ENCODE assay signal across 1 cellular context in the genomic region with DNA sequence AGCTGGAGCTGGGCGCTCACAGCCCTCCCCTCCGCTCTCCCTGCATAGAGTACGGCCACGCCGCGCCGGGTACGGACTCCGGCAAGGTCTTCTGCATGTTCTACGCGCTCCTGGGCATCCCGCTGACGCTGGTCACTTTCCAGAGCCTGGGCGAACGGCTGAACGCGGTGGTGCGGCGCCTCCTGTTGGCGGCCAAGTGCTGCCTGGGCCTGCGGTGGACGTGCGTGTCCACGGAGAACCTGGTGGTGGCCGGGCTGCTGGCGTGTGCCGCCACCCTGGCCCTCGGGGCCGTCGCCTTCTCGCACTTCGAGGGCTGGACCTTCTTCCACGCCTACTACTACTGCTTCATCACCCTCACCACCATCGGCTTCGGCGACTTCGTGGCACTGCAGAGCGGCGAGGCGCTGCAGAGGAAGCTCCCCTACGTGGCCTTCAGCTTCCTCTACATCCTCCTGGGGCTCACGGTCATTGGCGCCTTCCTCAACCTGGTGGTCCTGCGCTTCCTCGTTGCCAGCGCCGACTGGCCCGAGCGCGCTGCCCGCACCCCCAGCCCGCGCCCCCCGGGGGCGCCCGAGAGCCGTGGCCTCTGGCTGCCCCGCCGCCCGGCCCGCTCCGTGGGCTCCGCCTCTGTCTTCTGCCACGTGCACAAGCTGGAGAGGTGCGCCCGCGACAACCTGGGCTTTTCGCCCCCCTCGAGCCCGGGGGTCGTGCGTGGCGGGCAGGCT.
TF ChIP-seq lines count a peak whose summit lies in the region.

No MANE protein-coding gene starts in this region.

TF ChIP-seq in HepG2, 621 proteins besides CTCF, POLR2A, EP300 and RAD21 (continued from another document and continues in another):
- TF ChIP-seq PRDM10 (CRISPR knock-in tag; IDR thresholded peaks at IDR 0.05; ENCODE audit: low read depth) (no peak), ZNF557 (CRISPR knock-in tag; IDR thresholded peaks at IDR 0.05) (no peak), ZNF558 (CRISPR knock-in tag; IDR thresholded peaks at IDR 0.05; ENCODE audit: borderline replicate concordance) (no peak), HNRNPH1 (optimal IDR thresholded peaks at IDR 0.05; ENCODE audit: low read depth, low read length) (no peak), ZNF598 (CRISPR knock-in tag; IDR thresholded peaks at IDR 0.05; ENCODE audit: borderline replicate concordance) (no peak), ZBTB26 (CRISPR knock-in tag; IDR thresholded peaks at IDR 0.05; ENCODE audit: borderline replicate concordance) (no peak), HOXA3 (CRISPR knock-in tag; IDR thresholded peaks at IDR 0.05) (peak; percentile 30; the same call in 1 of the 2 replicates), TBP (CRISPR knock-in tag; IDR thresholded peaks at IDR 0.05) (no peak), ZFYVE20 (CRISPR knock-in tag; IDR thresholded peaks at IDR 0.05; ENCODE audit: borderline replicate concordance, low read depth) (no peak; the same call in 1 of the 2 replicates), ZNF768 (CRISPR knock-in tag; IDR thresholded peaks at IDR 0.05) (peak; percentile 57; the same call in 1 of the 2 replicates), ZNF337 (CRISPR knock-in tag; IDR thresholded peaks at IDR 0.05; ENCODE audit: borderline replicate concordance, low read depth) (no peak), SNAPC2 (CRISPR knock-in tag; IDR thresholded peaks at IDR 0.05) (no peak), ATRX (CRISPR knock-in tag; IDR thresholded peaks at IDR 0.05; ENCODE audit: borderline replicate concordance) (no peak), HCFC1 (IDR thresholded peaks at IDR 0.05; ENCODE audit: low read depth, low read length) (no peak), GFI1 (CRISPR knock-in tag; IDR thresholded peaks at IDR 0.05; ENCODE audit: borderline replicate concordance) (no peak), ETV5 (CRISPR knock-in tag; IDR thresholded peaks at IDR 0.05; ENCODE audit: borderline replicate concordance) (no peak), GABPB1 (CRISPR knock-in tag; IDR thresholded peaks at IDR 0.05) (peak; percentile 38; the same call in 1 of the 2 replicates), SALL2 (CRISPR knock-in tag; IDR thresholded peaks at IDR 0.05) (no peak), ZMAT3 (CRISPR knock-in tag; conservative IDR thresholded peaks at IDR 0.05) (no peak), KMT2A (CRISPR knock-in tag; IDR thresholded peaks at IDR 0.05) (no peak), PHF21A (CRISPR knock-in tag; IDR thresholded peaks at IDR 0.05) (no peak), CENPT (CRISPR knock-in tag; IDR thresholded peaks at IDR 0.05; ENCODE audit: low read depth) (no peak), ZNF546 (CRISPR knock-in tag; conservative IDR thresholded peaks at IDR 0.05) (no peak), ZNF280D (CRISPR knock-in tag; IDR thresholded peaks at IDR 0.05) (no peak)
- TF ChIP-seq, protein P1, sequence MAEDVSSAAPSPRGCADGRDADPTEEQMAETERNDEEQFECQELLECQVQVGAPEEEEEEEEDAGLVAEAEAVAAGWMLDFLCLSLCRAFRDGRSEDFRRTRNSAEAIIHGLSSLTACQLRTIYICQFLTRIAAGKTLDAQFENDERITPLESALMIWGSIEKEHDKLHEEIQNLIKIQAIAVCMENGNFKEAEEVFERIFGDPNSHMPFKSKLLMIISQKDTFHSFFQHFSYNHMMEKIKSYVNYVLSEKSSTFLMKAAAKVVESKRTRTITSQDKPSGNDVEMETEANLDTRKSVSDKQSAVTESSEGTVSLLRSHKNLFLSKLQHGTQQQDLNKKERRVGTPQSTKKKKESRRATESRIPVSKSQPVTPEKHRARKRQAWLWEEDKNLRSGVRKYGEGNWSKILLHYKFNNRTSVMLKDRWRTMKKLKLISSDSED (CRISPR knock-in tag; IDR thresholded peaks at IDR 0.05): 0 out of 2 replicates have a peak, but pooled peaks have one; percentile 36
- TF ChIP-seq, protein P2, sequence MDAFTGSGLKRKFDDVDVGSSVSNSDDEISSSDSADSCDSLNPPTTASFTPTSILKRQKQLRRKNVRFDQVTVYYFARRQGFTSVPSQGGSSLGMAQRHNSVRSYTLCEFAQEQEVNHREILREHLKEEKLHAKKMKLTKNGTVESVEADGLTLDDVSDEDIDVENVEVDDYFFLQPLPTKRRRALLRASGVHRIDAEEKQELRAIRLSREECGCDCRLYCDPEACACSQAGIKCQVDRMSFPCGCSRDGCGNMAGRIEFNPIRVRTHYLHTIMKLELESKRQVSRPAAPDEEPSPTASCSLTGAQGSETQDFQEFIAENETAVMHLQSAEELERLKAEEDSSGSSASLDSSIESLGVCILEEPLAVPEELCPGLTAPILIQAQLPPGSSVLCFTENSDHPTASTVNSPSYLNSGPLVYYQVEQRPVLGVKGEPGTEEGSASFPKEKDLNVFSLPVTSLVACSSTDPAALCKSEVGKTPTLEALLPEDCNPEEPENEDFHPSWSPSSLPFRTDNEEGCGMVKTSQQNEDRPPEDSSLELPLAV (CRISPR knock-in tag; conservative IDR thresholded peaks at IDR 0.05; ENCODE audit: low read depth): no peak
- TF ChIP-seq, protein P3, sequence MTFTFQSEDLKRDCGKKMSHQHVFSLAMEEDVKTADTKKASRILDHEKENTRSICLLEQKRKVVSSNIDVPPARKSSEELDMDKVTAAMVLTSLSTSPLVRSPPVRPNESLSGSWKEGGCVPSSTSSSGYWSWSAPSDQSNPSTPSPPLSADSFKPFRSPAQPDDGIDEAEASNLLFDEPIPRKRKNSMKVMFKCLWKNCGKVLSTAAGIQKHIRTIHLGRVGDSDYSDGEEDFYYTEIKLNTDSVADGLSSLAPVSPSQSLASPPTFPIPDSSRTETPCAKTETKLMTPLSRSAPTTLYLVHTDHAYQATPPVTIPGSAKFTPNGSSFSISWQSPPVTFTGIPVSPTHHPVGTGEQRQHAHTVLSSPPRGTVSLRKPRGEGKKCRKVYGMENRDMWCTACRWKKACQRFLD (CRISPR knock-in tag; IDR thresholded peaks at IDR 0.05; ENCODE audit: borderline replicate concordance): no peak
- TF ChIP-seq, protein P4, sequence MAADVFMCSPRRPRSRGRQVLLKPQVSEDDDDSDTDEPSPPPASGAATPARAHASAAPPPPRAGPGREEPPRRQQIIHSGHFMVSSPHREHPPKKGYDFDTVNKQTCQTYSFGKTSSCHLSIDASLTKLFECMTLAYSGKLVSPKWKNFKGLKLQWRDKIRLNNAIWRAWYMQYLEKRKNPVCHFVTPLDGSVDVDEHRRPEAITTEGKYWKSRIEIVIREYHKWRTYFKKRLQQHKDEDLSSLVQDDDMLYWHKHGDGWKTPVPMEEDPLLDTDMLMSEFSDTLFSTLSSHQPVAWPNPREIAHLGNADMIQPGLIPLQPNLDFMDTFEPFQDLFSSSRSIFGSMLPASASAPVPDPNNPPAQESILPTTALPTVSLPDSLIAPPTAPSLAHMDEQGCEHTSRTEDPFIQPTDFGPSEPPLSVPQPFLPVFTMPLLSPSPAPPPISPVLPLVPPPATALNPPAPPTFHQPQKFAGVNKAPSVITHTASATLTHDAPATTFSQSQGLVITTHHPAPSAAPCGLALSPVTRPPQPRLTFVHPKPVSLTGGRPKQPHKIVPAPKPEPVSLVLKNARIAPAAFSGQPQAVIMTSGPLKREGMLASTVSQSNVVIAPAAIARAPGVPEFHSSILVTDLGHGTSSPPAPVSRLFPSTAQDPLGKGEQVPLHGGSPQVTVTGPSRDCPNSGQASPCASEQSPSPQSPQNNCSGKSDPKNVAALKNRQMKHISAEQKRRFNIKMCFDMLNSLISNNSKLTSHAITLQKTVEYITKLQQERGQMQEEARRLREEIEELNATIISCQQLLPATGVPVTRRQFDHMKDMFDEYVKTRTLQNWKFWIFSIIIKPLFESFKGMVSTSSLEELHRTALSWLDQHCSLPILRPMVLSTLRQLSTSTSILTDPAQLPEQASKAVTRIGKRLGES (CRISPR knock-in tag; IDR thresholded peaks at IDR 0.05; ENCODE audit: borderline replicate concordance): no peak
- TF ChIP-seq, protein P5, sequence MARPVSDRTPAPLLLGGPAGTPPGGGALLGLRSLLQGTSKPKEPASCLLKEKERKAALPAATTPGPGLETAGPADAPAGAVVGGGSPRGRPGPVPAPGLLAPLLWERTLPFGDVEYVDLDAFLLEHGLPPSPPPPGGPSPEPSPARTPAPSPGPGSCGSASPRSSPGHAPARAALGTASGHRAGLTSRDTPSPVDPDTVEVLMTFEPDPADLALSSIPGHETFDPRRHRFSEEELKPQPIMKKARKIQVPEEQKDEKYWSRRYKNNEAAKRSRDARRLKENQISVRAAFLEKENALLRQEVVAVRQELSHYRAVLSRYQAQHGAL (CRISPR knock-in tag; IDR thresholded peaks at IDR 0.05; ENCODE audit: not compliant biosample characterization): no peak
- TF ChIP-seq, protein P6, sequence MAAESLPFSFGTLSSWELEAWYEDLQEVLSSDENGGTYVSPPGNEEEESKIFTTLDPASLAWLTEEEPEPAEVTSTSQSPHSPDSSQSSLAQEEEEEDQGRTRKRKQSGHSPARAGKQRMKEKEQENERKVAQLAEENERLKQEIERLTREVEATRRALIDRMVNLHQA (CRISPR knock-in tag; IDR thresholded peaks at IDR 0.05): no peak
- TF ChIP-seq, protein P7, sequence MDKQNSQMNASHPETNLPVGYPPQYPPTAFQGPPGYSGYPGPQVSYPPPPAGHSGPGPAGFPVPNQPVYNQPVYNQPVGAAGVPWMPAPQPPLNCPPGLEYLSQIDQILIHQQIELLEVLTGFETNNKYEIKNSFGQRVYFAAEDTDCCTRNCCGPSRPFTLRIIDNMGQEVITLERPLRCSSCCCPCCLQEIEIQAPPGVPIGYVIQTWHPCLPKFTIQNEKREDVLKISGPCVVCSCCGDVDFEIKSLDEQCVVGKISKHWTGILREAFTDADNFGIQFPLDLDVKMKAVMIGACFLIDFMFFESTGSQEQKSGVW (CRISPR knock-in tag; IDR thresholded peaks at IDR 0.05; ENCODE audit: borderline replicate concordance): no peak
- TF ChIP-seq, protein P8, sequence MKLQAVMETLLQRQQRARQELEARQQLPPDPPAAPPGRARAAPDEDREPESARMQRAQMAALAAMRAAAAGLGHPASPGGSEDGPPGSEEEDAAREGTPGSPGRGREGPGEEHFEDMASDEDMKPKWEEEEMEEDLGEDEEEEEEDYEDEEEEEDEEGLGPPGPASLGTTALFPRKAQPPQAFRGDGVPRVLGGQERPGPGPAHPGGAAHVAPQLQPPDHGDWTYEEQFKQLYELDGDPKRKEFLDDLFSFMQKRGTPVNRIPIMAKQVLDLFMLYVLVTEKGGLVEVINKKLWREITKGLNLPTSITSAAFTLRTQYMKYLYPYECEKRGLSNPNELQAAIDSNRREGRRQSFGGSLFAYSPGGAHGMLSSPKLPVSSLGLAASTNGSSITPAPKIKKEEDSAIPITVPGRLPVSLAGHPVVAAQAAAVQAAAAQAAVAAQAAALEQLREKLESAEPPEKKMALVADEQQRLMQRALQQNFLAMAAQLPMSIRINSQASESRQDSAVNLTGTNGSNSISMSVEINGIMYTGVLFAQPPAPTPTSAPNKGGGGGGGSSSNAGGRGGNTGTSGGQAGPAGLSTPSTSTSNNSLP (IDR thresholded peaks at IDR 0.05; ENCODE audit: low read depth, low read length): no peak
- TF ChIP-seq, protein P9, sequence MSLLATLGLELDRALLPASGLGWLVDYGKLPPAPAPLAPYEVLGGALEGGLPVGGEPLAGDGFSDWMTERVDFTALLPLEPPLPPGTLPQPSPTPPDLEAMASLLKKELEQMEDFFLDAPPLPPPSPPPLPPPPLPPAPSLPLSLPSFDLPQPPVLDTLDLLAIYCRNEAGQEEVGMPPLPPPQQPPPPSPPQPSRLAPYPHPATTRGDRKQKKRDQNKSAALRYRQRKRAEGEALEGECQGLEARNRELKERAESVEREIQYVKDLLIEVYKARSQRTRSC (CRISPR knock-in tag; IDR thresholded peaks at IDR 0.05; ENCODE audit: low read depth): peak; percentile 62; the same call in 1 of the 2 replicates
